In the genomic region with DNA sequence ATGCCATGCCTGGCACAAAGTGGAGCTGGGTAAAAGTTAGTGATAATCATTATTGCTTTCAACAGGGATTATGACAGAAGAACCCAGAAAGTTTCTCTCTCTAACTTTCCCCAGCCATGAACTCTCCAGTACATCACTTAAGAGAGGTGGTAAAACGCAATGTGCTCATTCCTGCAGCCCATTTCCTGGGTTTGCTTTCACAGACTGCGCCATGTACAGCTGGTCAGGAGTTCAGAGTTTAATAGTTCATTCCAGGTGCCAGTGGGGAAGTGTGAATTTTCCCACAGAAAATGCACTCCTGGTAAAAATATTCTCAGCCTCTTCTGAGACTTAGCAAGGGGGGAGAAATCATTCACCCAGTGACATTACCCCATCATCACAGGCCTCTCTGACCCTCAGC, we compare ENCODE assay signal across 12 cellular contexts. TPM values are rescaled to one million over a fixed set of nuclear protein-coding genes. Genes with fewer than 3 reads are reported as not detected.
A peak's percentile ranks its signal among the peaks of the same experiment; 100 is the strongest.
DNase-seq lines count a peak whose midpoint lies in the region; ATAC-seq and TF ChIP-seq lines count a peak whose summit lies in the region.
"Had no signal": no experiment of that assay in that cellular context is flagged by ENCODE, and none has a peak within 500 bp of the region (broad histone marks: within the 10 kb centered on the region; RNA-seq: fewer than 3 reads in every experiment).

No MANE protein-coding gene starts in this region.

- H3K4me3 Mint-ChIP-seq in natural killer cell treated with Interleukin-12 subunit alpha and Interleukin-12 subunit beta and Interleukin-15 and Interleukin-18, amount 100 ng/mL, for 72 hours = peak overlapping the region; percentile 75
- H3K4me3 Mint-ChIP-seq in natural killer cell = no peak overlapping the region
- H3K4me3 Mint-ChIP-seq in activated CD4-positive, alpha-beta memory T cell treated with anti-CD3 and anti-CD28 coated beads for 36 hours = peak overlapping the region; percentile 65
- H3K4me3 Mint-ChIP-seq: endodermal cell had no signal

- no peaks in the 10 kb centered on the region for H3K9me3 ChIP-seq in right lobe of liver
- H3K9me3 ChIP-seq: HAP-1 had no signal

- peaks cover 5% of the 10 kb centered on the region for H3K36me3 Mint-ChIP-seq in natural killer cell treated with Interleukin-12 subunit alpha and Interleukin-12 subunit beta and Interleukin-15 and Interleukin-18, amount 100 ng/mL, for 72 hours
- H3K36me3 Mint-ChIP-seq in natural killer cell = no peaks in the 10 kb centered on the region
- peaks cover 34% of the 10 kb centered on the region for H3K36me3 Mint-ChIP-seq in activated CD4-positive, alpha-beta memory T cell treated with anti-CD3 and anti-CD28 coated beads for 36 hours

- 17% methylated on average over 2 of the region's 2 CpGs for WGBS in right lobe of liver (ENCODE audit: insufficient coverage, low coverage, low lambda C conversion rate, missing lambda C conversion rate)
- 84 to 90% methylated on average over 2 of the region's 2 CpGs for WGBS in lower leg skin, 2 donors

- CTCF ChIA-PET in activated CD4-positive, alpha-beta memory T cell treated with anti-CD3 and anti-CD28 coated beads for 36 hours (lab: Charles Lee) = interaction anchor here (1.2 to 1.4 kb wide), 3 partner anchors 30 to 203 kb away, joined by 3 to 9 read pairs (median 4); partner anchors contain the start of gene LSM11

- DNase-seq in natural killer cell treated with Interleukin-12 subunit alpha and Interleukin-12 subunit beta and Interleukin-15 and Interleukin-18, amount 100 ng/mL, for 72 hours (ENCODE audit: low spot score) = no peak
- DNase-seq in natural killer cell (no peak), right lobe of liver (no peak), NCI-H2196 (lab: John Stamatoyannopoulos, UW; ENCODE audit: unreplicated experiment) (no peak), lower leg skin (ENCODE audit: low spot score in 2 of 2) (no peak), HuH-7 (ENCODE audit: low spot score) (no peak), NOMO-1 treated with DMSO at 0.1 percent for 48 hours (lab: John Stamatoyannopoulos, UW; ENCODE audit: unreplicated experiment) (no peak)
- DNase-seq in activated CD4-positive, alpha-beta memory T cell treated with anti-CD3 and anti-CD28 coated beads for 36 hours = peak; percentile 29
- DNase-seq: endodermal cell, NCI-H2029, SIG-M5 had no signal

- H3K27ac ChIP-seq in right lobe of liver = peak overlapping the region in 2 of 3 donors; percentile 9 to 38

- intact Hi-C loops in natural killer cell (cut with micrococcal nuclease) = no loop called here
- intact Hi-C loops in activated CD4-positive, alpha-beta memory T cell treated with anti-CD3 and anti-CD28 coated beads for 36 hours (cut with micrococcal nuclease) = loop anchor here (1.0 to 10.0 kb wide), 13 partner anchors 10 to 358 kb away; partner anchors contain the start of genes CLINT1, ITK, SOX30 and THG1L
- intact Hi-C loops in right lobe of liver (cut with DNase I) = no loop called here
- intact Hi-C loops in lower leg skin (cut with DNase I; ENCODE audit: low total_unique reads) = no loop called here

- no peak for ATAC-seq in natural killer cell treated with Interleukin-12 subunit alpha and Interleukin-12 subunit beta and Interleukin-15 and Interleukin-18, amount 100 ng/mL, for 72 hours
- ATAC-seq in natural killer cell (no peak), right lobe of liver (peak; percentile 63 to 69 (median 68))

- TF ChIP-seq CTCF in natural killer cell (IDR thresholded peaks at IDR 0.05) (no peak), right lobe of liver (IDR thresholded peaks at IDR 0.05) (no peak), lower leg skin (IDR thresholded peaks at IDR 0.05) (no peak)

- H3K9me3 Mint-ChIP-seq in natural killer cell treated with Interleukin-12 subunit alpha and Interleukin-12 subunit beta and Interleukin-15 and Interleukin-18, amount 100 ng/mL, for 72 hours = no peaks in the 10 kb centered on the region
- no peaks in the 10 kb centered on the region for H3K9me3 Mint-ChIP-seq in natural killer cell
- peaks cover 4% of the 10 kb centered on the region for H3K9me3 Mint-ChIP-seq in activated CD4-positive, alpha-beta memory T cell treated with anti-CD3 and anti-CD28 coated beads for 36 hours
- H3K9me3 Mint-ChIP-seq: endodermal cell had no signal

- H3K27ac Mint-ChIP-seq in natural killer cell treated with Interleukin-12 subunit alpha and Interleukin-12 subunit beta and Interleukin-15 and Interleukin-18, amount 100 ng/mL, for 72 hours = peak overlapping the region; percentile 42 to 77
- no peak overlapping the region for H3K27ac Mint-ChIP-seq in natural killer cell
- H3K27ac Mint-ChIP-seq in activated CD4-positive, alpha-beta memory T cell treated with anti-CD3 and anti-CD28 coated beads for 36 hours = peak overlapping the region; percentile 98

- H3K4me1 Mint-ChIP-seq in natural killer cell treated with Interleukin-12 subunit alpha and Interleukin-12 subunit beta and Interleukin-15 and Interleukin-18, amount 100 ng/mL, for 72 hours (ENCODE audit: low read depth in 2 of 2) = peaks cover 46 to 60% of the 10 kb centered on the region in 2 donors
- H3K4me1 Mint-ChIP-seq in natural killer cell = peaks cover 0 to 6% of the 10 kb centered on the region in 2 donors
- peaks cover 87% of the 10 kb centered on the region for H3K4me1 Mint-ChIP-seq in activated CD4-positive, alpha-beta memory T cell treated with anti-CD3 and anti-CD28 coated beads for 36 hours (ENCODE audit: low read depth)

- H3K4me3 ChIP-seq in right lobe of liver = no peak overlapping the region
- no peak overlapping the region for H3K4me3 ChIP-seq in lower leg skin (ENCODE audit: low read depth, poor library complexity, severe bottlenecking)
- H3K4me3 ChIP-seq: HAP-1 had no signal

- POLR2A ChIA-PET in activated CD4-positive, alpha-beta memory T cell treated with anti-CD3 and anti-CD28 coated beads for 36 hours (lab: Charles Lee) = interaction anchor here (0.6 to 3.6 kb wide), 10 partner anchors 10 to 367 kb away, joined by 3 to 14 read pairs (median 4); no protein-coding TSS in a partner anchor

- H3K27me3 Mint-ChIP-seq in natural killer cell treated with Interleukin-12 subunit alpha and Interleukin-12 subunit beta and Interleukin-15 and Interleukin-18, amount 100 ng/mL, for 72 hours = no peaks in the 10 kb centered on the region
- H3K27me3 Mint-ChIP-seq in natural killer cell (ENCODE audit: low read depth in 2 of 2) = peaks cover 0 to 6% of the 10 kb centered on the region in 2 donors
- no peaks in the 10 kb centered on the region for H3K27me3 Mint-ChIP-seq in activated CD4-positive, alpha-beta memory T cell treated with anti-CD3 and anti-CD28 coated beads for 36 hours

- TF ChIP-seq POLR2A in right lobe of liver (IDR thresholded peaks at IDR 0.05) = no peak
- no peak for TF ChIP-seq POLR2A in lower leg skin (IDR thresholded peaks at IDR 0.05)

- H3K36me3 ChIP-seq in right lobe of liver = peaks cover 0 to 4% (median under 1%) of the 10 kb centered on the region in 4 donors
- H3K36me3 ChIP-seq: HAP-1 had no signal

- peaks cover 0 to 28% (median 8%) of the 10 kb centered on the region in 4 donors for H3K4me1 ChIP-seq in right lobe of liver
- H3K4me1 ChIP-seq: HAP-1 had no signal

- H3K27me3 ChIP-seq in right lobe of liver = no peaks in the 10 kb centered on the region

RNA-seq across cellular contexts. Expression of gene ADAM19, which starts 35.5 kb away (rescaled TPM):
- total RNA-seq in natural killer cell treated with Interleukin-12 subunit alpha and Interleukin-12 subunit beta and Interleukin-15 and Interleukin-18, amount 100 ng/mL, for 72 hours = 100 to 1,000 TPM; 358 to 384 TPM
- total RNA-seq in natural killer cell (10 to 100 TPM in 1 of 3 donors, 1 to 10 TPM in 2; 1.2 to 28.0 (median 4.7) TPM), right lobe of liver (1 to 10 TPM; 1.8 to 9.4 (median 4.5) TPM), lower leg skin (1 to 10 TPM in 2 of 4 donors, under 1 TPM in 2; 0.68 to 1.7 (median 1.0) TPM)
- total RNA-seq in activated CD4-positive, alpha-beta memory T cell treated with anti-CD3 and anti-CD28 coated beads for 36 hours = 100 to 1,000 TPM; 107 to 111 TPM

Comparison
In these comparisons a context has a peak if more than half of its experiments do, and no peak if none do; other contexts are left out.
1. H3K27ac Mint-ChIP-seq: peak in natural killer cell treated with Interleukin-12 subunit alpha and Interleukin-12 subunit beta and Interleukin-15 and Interleukin-18, amount 100 ng/mL, for 72 hours (2 of 2) and activated CD4-positive, alpha-beta memory T cell treated with anti-CD3 and anti-CD28 coated beads for 36 hours (single experiment); none in natural killer cell (0 of 2).
2. ATAC-seq: peak in right lobe of liver (4 of 4); none in natural killer cell treated with Interleukin-12 subunit alpha and Interleukin-12 subunit beta and Interleukin-15 and Interleukin-18, amount 100 ng/mL, for 72 hours (0 of 2) and natural killer cell (0 of 3).